ENCODE assay signal across 19 cellular contexts in genomic region chr4:99219479-99219878, GRCh38. TPM values are rescaled to one million over a fixed set of nuclear protein-coding genes. Genes with fewer than 3 reads are reported as not detected.
DNase-seq lines count a peak whose midpoint lies in the region; ATAC-seq, FAIRE-seq and TF ChIP-seq lines count a peak whose summit lies in the region.
"Had no signal": no experiment of that assay in that cellular context is flagged by ENCODE, and none has a peak within 500 bp of the region (broad histone marks: within the 10 kb centered on the region; RNA-seq: fewer than 3 reads in every experiment).

No MANE protein-coding gene starts in this region.

- no peak overlapping the region for H3K4me3 ChIP-seq in mesendoderm (ENCODE audit: low read length)
- H3K4me3 ChIP-seq: BLaER1 treated with 17β-estradiol and CSF1 and Interleukin-3, amounts not matched to agents 10 nM and 100 nM had no signal

- no peak for TF ChIP-seq CTCF in CD14-positive monocyte (IDR thresholded peaks at IDR 0.05)

- peak; percentile 5 for DNase-seq in GM19239 (ENCODE audit: insufficient read length, low spot score)
- DNase-seq in mesendoderm: peak; percentile 82
- no peak for DNase-seq in activated naive CD4-positive, alpha-beta T cell treated with anti-CD3 and anti-CD28 coated beads for 36 hours
- no peak for DNase-seq in CD14-positive monocyte (ENCODE audit: low spot score)
- no peak for DNase-seq in NCI-H510A (lab: John Stamatoyannopoulos, UW)
- DNase-seq: activated T-cell treated with anti-CD3 and anti-CD28 coated beads, Interleukin-2, amount 50 U/mL, for 72 hours; amniotic stem cell; dermis blood vessel endothelial cell; EL; GOT3; KBM-7; midbrain; NCI-H748 treated with DMSO at 0.1 percent for 48 hours had no signal

- H3K18ac ChIP-seq in mesendoderm (ENCODE audit: low read length): no peak overlapping the region

- peaks cover 5% of the 10 kb centered on the region for H3K9me3 Mint-ChIP-seq in activated naive CD4-positive, alpha-beta T cell treated with anti-CD3 and anti-CD28 coated beads for 36 hours
- H3K9me3 Mint-ChIP-seq in CD14-positive monocyte: peaks cover 6 to 15% (median 8%) of the 10 kb centered on the region in 7 donors

- no peak overlapping the region for H3K9ac ChIP-seq in mesendoderm (ENCODE audit: low read length)
- H3K9ac ChIP-seq: BLaER1 treated with 17β-estradiol and CSF1 and Interleukin-3, amounts not matched to agents 10 nM and 100 nM had no signal

- no CpG with 5 or more reads among the region's 1 CpG for WGBS in mesendoderm (ENCODE audit: extremely low coverage, insufficient coverage, low lambda C conversion rate)

- H2AK5ac ChIP-seq in mesendoderm (ENCODE audit: low read length): no peak overlapping the region

- no peak overlapping the region for H4K5ac ChIP-seq in mesendoderm (ENCODE audit: low read length)

- CTCF ChIA-PET in activated naive CD4-positive, alpha-beta T cell treated with anti-CD3 and anti-CD28 coated beads for 36 hours (lab: Charles Lee): no interaction called here

- peaks cover 6% of the 10 kb centered on the region for H3K4me1 ChIP-seq in mesendoderm (ENCODE audit: control insufficient read depth, low read depth, low read length)
- H3K4me1 ChIP-seq: BLaER1 treated with 17β-estradiol and CSF1 and Interleukin-3, amounts not matched to agents 10 nM and 100 nM had no signal

- peak; percentile 58 for ATAC-seq in HG02678 (IDR thresholded peaks at IDR 0.05; ENCODE audit: unreplicated experiment)
- ATAC-seq in HG03565 (IDR thresholded peaks at IDR 0.05; ENCODE audit: unreplicated experiment): peak; percentile 84
- no peak for ATAC-seq in HG03457 (IDR thresholded peaks at IDR 0.05; ENCODE audit: unreplicated experiment)
- ATAC-seq: activated T-cell treated with anti-CD3 and anti-CD28 coated beads, Interleukin-2, amount 50 U/mL, for 72 hours; Right ventricle myocardium inferior had no signal

- H3K79me1 ChIP-seq in mesendoderm (ENCODE audit: low read length): no peaks in the 10 kb centered on the region

- H4K8ac ChIP-seq in mesendoderm (ENCODE audit: low read depth, low read length): no peak overlapping the region

- H3K36me3 Mint-ChIP-seq in activated naive CD4-positive, alpha-beta T cell treated with anti-CD3 and anti-CD28 coated beads for 36 hours (ENCODE audit: low read depth): no peaks in the 10 kb centered on the region
- H3K36me3 Mint-ChIP-seq in CD14-positive monocyte: no peaks in the 10 kb centered on the region

- H3K27ac ChIP-seq in mesendoderm (ENCODE audit: low read depth, low read length): no peak overlapping the region
- H3K27ac ChIP-seq: BLaER1 treated with 17β-estradiol and CSF1 and Interleukin-3, amounts not matched to agents 10 nM and 100 nM had no signal

- H3K4ac ChIP-seq in mesendoderm (ENCODE audit: low read depth, low read length): no peak overlapping the region

- H3K27me3 ChIP-seq in mesendoderm (ENCODE audit: insufficient read depth, low read length, poor library complexity): no peaks in the 10 kb centered on the region
- H3K27me3 ChIP-seq: BLaER1 treated with 17β-estradiol and CSF1 and Interleukin-3, amounts not matched to agents 10 nM and 100 nM had no signal

- no peaks in the 10 kb centered on the region for H3K27me3 Mint-ChIP-seq in activated naive CD4-positive, alpha-beta T cell treated with anti-CD3 and anti-CD28 coated beads for 36 hours (ENCODE audit: low read depth)
- no peaks in the 10 kb centered on the region for H3K27me3 Mint-ChIP-seq in CD14-positive monocyte (ENCODE audit: low read depth in 3 of 3)

- H2BK120ac ChIP-seq in mesendoderm (ENCODE audit: low read depth, low read length): no peak overlapping the region

- H3K36me3 ChIP-seq in mesendoderm (ENCODE audit: control insufficient read depth, insufficient read depth, low read length): no peaks in the 10 kb centered on the region
- H3K36me3 ChIP-seq: BLaER1 treated with 17β-estradiol and CSF1 and Interleukin-3, amounts not matched to agents 10 nM and 100 nM had no signal

- H3K23ac ChIP-seq in mesendoderm (ENCODE audit: low read length): no peak overlapping the region

- H2BK15ac ChIP-seq in mesendoderm (replicated peaks; ENCODE audit: low read depth): no peak overlapping the region

- H3K56ac ChIP-seq in mesendoderm (ENCODE audit: low read length): no peak overlapping the region

- no peaks in the 10 kb centered on the region for H3K4me1 Mint-ChIP-seq in activated naive CD4-positive, alpha-beta T cell treated with anti-CD3 and anti-CD28 coated beads for 36 hours (ENCODE audit: low read depth)
- no peaks in the 10 kb centered on the region for H3K4me1 Mint-ChIP-seq in CD14-positive monocyte

- no peaks in the 10 kb centered on the region for H3K79me2 ChIP-seq in mesendoderm (ENCODE audit: control insufficient read depth, insufficient read depth, low read length)

- H3K4me3 Mint-ChIP-seq in activated naive CD4-positive, alpha-beta T cell treated with anti-CD3 and anti-CD28 coated beads for 36 hours: no peak overlapping the region
- H3K4me3 Mint-ChIP-seq in CD14-positive monocyte: no peak overlapping the region
- H3K4me3 Mint-ChIP-seq: activated T-cell treated with anti-CD3 and anti-CD28 coated beads, Interleukin-2, amount 50 U/mL, for 72 hours had no signal

- no peak overlapping the region for H2BK5ac ChIP-seq in mesendoderm (ENCODE audit: low read length)

- H3K4me2 ChIP-seq in mesendoderm (ENCODE audit: low read length): no peak overlapping the region
- H3K4me2 ChIP-seq: BLaER1 treated with 17β-estradiol and CSF1 and Interleukin-3, amounts not matched to agents 10 nM and 100 nM had no signal

- H3K27ac Mint-ChIP-seq in activated naive CD4-positive, alpha-beta T cell treated with anti-CD3 and anti-CD28 coated beads for 36 hours: no peak overlapping the region
- H3K27ac Mint-ChIP-seq in CD14-positive monocyte: no peak overlapping the region
- H3K27ac Mint-ChIP-seq: activated T-cell treated with anti-CD3 and anti-CD28 coated beads, Interleukin-2, amount 50 U/mL, for 72 hours had no signal

- FAIRE-seq in GM19239 (lab: Jason Lieb, UNC): peak; percentile 39

- intact Hi-C loops in activated naive CD4-positive, alpha-beta T cell treated with anti-CD3 and anti-CD28 coated beads for 36 hours (cut with micrococcal nuclease): no loop called here
- intact Hi-C loops in CD14-positive monocyte (cut with micrococcal nuclease): no loop called here

RNA-seq across cellular contexts. Expression of gene ADH6, which starts 0.4 kb away (rescaled TPM):
- polyA plus RNA-seq in mesendoderm (2013, experiment 1 of 2): 0.25 TPM
- 0.20 TPM for polyA plus RNA-seq in mesendoderm (2013, experiment 2 of 2)
- total RNA-seq in activated naive CD4-positive, alpha-beta T cell treated with anti-CD3 and anti-CD28 coated beads for 36 hours: not detected
- polyA plus RNA-seq in CD14-positive monocyte: not detected
- total RNA-seq: activated T-cell treated with anti-CD3 and anti-CD28 coated beads, Interleukin-2, amount 50 U/mL, for 72 hours; dermis blood vessel endothelial cell; osteocyte; Right ventricle myocardium inferior had no signal

Comparison
In these comparisons a context has a peak if more than half of its experiments do, and no peak if none do; other contexts are left out.
1. DNase-seq: peak in GM19239 (single experiment) and mesendoderm (single experiment); none in activated naive CD4-positive, alpha-beta T cell treated with anti-CD3 and anti-CD28 coated beads for 36 hours (single experiment), CD14-positive monocyte (single experiment) and NCI-H510A (single experiment).